In genomic region chr9:20658246-20658667, GRCh38 we compare ENCODE assay signal across 8 cellular contexts. TPM values are rescaled to one million over a fixed set of nuclear protein-coding genes. Genes with fewer than 3 reads are reported as not detected.
A peak's percentile ranks its signal among the peaks of the same experiment; 100 is the strongest.
DNase-seq lines count a peak whose midpoint lies in the region; ATAC-seq and TF ChIP-seq lines count a peak whose summit lies in the region.
"Not testable (repeated sequence)": the region's sequence is repeated elsewhere in the genome, so short reads cannot be mapped to it uniquely, and the experiment has no call there.

No MANE protein-coding gene starts in this region.

- not testable (repeated sequence) for H3K27me3 ChIP-seq in breast epithelium, foreskin keratinocyte, gastrocnemius medialis, transverse colon

- CTCF ChIA-PET in RWPE1 (lab: Yijun Ruan, JAX) = interaction anchor here (0.5 kb wide), 1 partner anchor 65 kb away, joined by 4 read pairs; no protein-coding TSS in a partner anchor

- in situ Hi-C loops in gastrocnemius medialis (cut with MboI; ENCODE audit: low sequenced_read_pairs in 4 of 4); transverse colon (cut with MboI; ENCODE audit: low pct_ligation_motif_present in 1 of 4, low pct_unique_long_range_greater_than_20kb in 1 of 4, low sequenced_read_pairs in 3 of 4): not testable (repeated sequence)

- H3K4me3 ChIP-seq in breast epithelium = peak overlapping the region; percentile 45 to 59 (median 52)
- H3K4me3 ChIP-seq in mesodermal cell (ENCODE audit: extremely low read depth, insufficient read depth, low read length, poor library complexity, severe bottlenecking) = peak overlapping the region; percentile 52
- H3K4me3 ChIP-seq in gastrocnemius medialis = peak overlapping the region; percentile 38 to 55 (median 42)
- H3K4me3 ChIP-seq in transverse colon = peak overlapping the region; percentile 29 to 55 (median 36)

- not testable (repeated sequence) for TF ChIP-seq EP300 in transverse colon (IDR thresholded peaks at IDR 0.05; ENCODE audit: low read depth)

- not testable (repeated sequence) for H3K4me1 ChIP-seq in breast epithelium; foreskin keratinocyte; mesodermal cell (ENCODE audit: control insufficient read depth, insufficient read depth, low read length, poor library complexity, severe bottlenecking); gastrocnemius medialis
- H3K4me1 ChIP-seq in transverse colon = peaks cover 0 to 23% (median 0%) of the 10 kb centered on the region in 4 donors

- DNase-seq in RWPE1 (ENCODE audit: low spot score); breast epithelium (ENCODE audit: low spot score in 2 of 2); foreskin keratinocyte; gastrocnemius medialis: not testable (repeated sequence)
- peak; percentile 54 for DNase-seq in activated T-cell treated with anti-CD3 and anti-CD28 coated beads, Interleukin-2, amount 50 U/mL, for 1 hour
- DNase-seq in transverse colon = peak; percentile 48

- 8 to 22% methylated on average over 5 to 10 of the region's 27 CpGs for WGBS in mesodermal cell (ENCODE audit: insufficient coverage in 2 of 2), 2 experiments
- 37% methylated on average over 27 of the region's 27 CpGs; no CpG with 5 or more reads in 1 of the 2 donors for WGBS in transverse colon (ENCODE audit: low coverage in 1 of 2), 2 donors

- peak; percentile 9 for ATAC-seq in GM18502 (IDR thresholded peaks at IDR 0.05; ENCODE audit: poor library complexity, unreplicated experiment)
- ATAC-seq in foreskin keratinocyte, gastrocnemius medialis: not testable (repeated sequence)

- intact Hi-C loops in breast epithelium (cut with DNase I; ENCODE audit: low total_unique reads); gastrocnemius medialis (cut with DNase I; ENCODE audit: low total_unique reads); transverse colon (cut with DNase I; ENCODE audit: low total_unique reads): not testable (repeated sequence)

- TF ChIP-seq CTCF in RWPE1 (conservative IDR thresholded peaks at IDR 0.05; ENCODE audit: low read depth); breast epithelium (IDR thresholded peaks at IDR 0.05); foreskin keratinocyte (conservative IDR thresholded peaks at IDR 0.05); gastrocnemius medialis (IDR thresholded peaks at IDR 0.05 in 4 of 5, conservative IDR thresholded peaks at IDR 0.05 in 1 of 5); transverse colon (IDR thresholded peaks at IDR 0.05): not testable (repeated sequence)

- POLR2A ChIA-PET in RWPE1 (lab: Yijun Ruan, JAX; ENCODE audit: low non-redundant PET) = interaction anchor here (0.6 kb wide), 1 partner anchor 1186 kb away, joined by 3 read pairs; no protein-coding TSS in a partner anchor

- not testable (repeated sequence) for TF ChIP-seq POLR2A in breast epithelium (IDR thresholded peaks at IDR 0.05); gastrocnemius medialis (IDR thresholded peaks at IDR 0.05)
- peak; percentile 51 for TF ChIP-seq POLR2A in transverse colon (IDR thresholded peaks at IDR 0.05)

- not testable (repeated sequence) for H3K36me3 ChIP-seq in breast epithelium; mesodermal cell (ENCODE audit: control insufficient read depth, insufficient read depth, low read length); gastrocnemius medialis; transverse colon

- H3K9me3 ChIP-seq in breast epithelium; mesodermal cell (ENCODE audit: control insufficient read depth, low read length); gastrocnemius medialis; transverse colon: not testable (repeated sequence)

- H3K27ac ChIP-seq in RWPE1 = peak overlapping the region; percentile 67
- H3K27ac ChIP-seq in breast epithelium = peak overlapping the region in 1 of 2 donors; percentile 5
- H3K27ac ChIP-seq in foreskin keratinocyte = peak overlapping the region; percentile 79
- H3K27ac ChIP-seq in mesodermal cell (ENCODE audit: low read depth, low read length, severe bottlenecking); gastrocnemius medialis: not testable (repeated sequence)
- peak overlapping the region; percentile 50 to 77 (median 66) for H3K27ac ChIP-seq in transverse colon

RNA-seq across cellular contexts. Expression of gene FOCAD, which starts 25.8 kb away (rescaled TPM):
- total RNA-seq in breast epithelium (10 to 100 TPM; 23.4 to 48.1 (median 36.7) TPM), foreskin keratinocyte (27.5 and 29.3 TPM in 2 replicates), gastrocnemius medialis (10 to 100 TPM; 19.5 to 36.0 (median 28.6) TPM), transverse colon (10 to 100 TPM in 3 of 4 donors, 1 to 10 TPM in 1; 7.8 to 41.2 (median 32.0) TPM)
- polyA plus RNA-seq in foreskin keratinocyte = 9.1 and 9.9 TPM in 2 replicates
- 53.6 TPM for polyA plus RNA-seq in mesodermal cell (2013, experiment 1 of 2)
- 48.9 TPM for polyA plus RNA-seq in mesodermal cell (2013, experiment 2 of 2)

RNA-seq across cellular contexts. Expression of gene MLLT3, which starts 36.0 kb away (rescaled TPM):
- total RNA-seq in breast epithelium (10 to 100 TPM in 2 of 3 donors, 1 to 10 TPM in 1; 8.8 to 30.3 (median 22.6) TPM), foreskin keratinocyte (11.9 and 16.9 TPM in 2 replicates), gastrocnemius medialis (1 to 10 TPM; 4.0 to 6.4 (median 4.5) TPM), transverse colon (10 to 100 TPM in 3 of 4 donors, 1 to 10 TPM in 1; 9.4 to 38.2 (median 30.2) TPM)
- 8.0 and 8.1 TPM in 2 replicates for polyA plus RNA-seq in foreskin keratinocyte
- 59.9 TPM for polyA plus RNA-seq in mesodermal cell (2013, experiment 1 of 2)
- polyA plus RNA-seq in mesodermal cell (2013, experiment 2 of 2) = 87.2 TPM
